ENCODE assay signal across 29 cellular contexts in genomic region chr2:185811580-185811979, GRCh38.
"Had no signal": no experiment of that assay in that cellular context is flagged by ENCODE, and none has a peak within 500 bp of the region (broad histone marks: within the 10 kb centered on the region; RNA-seq: fewer than 3 reads in every experiment).

No MANE protein-coding gene starts in this region.

- H3K27ac ChIP-seq: brain microvascular endothelial cell, cardiac muscle cell, SK-N-MC, VCaP had no signal

- DNase-seq: activated CD4-positive, alpha-beta memory T cell treated with anti-CD3 and anti-CD28 coated beads, Interleukin-2, amount 10 ng/mL, durations not matched to agents 7 days and 5 days; activated CD4-positive, alpha-beta T cell treated with anti-CD3 and anti-CD28 coated beads for 36 hours; activated CD4-positive, alpha-beta T cell treated with anti-CD3 and anti-CD28 coated beads, Interleukin-2, amount 50 U/mL, for 1 hour; activated gamma-delta T cell; activated naive CD4-positive, alpha-beta T cell treated with anti-CD3 and anti-CD28 coated beads for 36 hours; activated T-cell treated with anti-CD3 and anti-CD28 coated beads for 4 hours; activated T-cell treated with anti-CD3 and anti-CD28 coated beads, Interleukin-2, amount 50 U/mL, for 48 hours; amygdala; brain microvascular endothelial cell; Karpas-422; MM.1S; NCI-H1105 treated with DMSO at 0.1 percent for 48 hours; NCI-H146; NCI-H187 treated with DMSO at 0.1 percent for 48 hours; NCI-H2171; NCI-H2227 treated with DMSO at 0.1 percent for 48 hours; NCI-H446 treated with DMSO at 0.1 percent for 48 hours; NCI-H526; NCI-H774; OCI-M1; RPMI8226; T-helper 1 cell had no signal

- H3K4me3 ChIP-seq: cardiac muscle cell, SK-N-MC had no signal

- ATAC-seq: activated CD4-positive, alpha-beta T cell treated with anti-CD3 and anti-CD28 coated beads for 36 hours; activated T-helper 17 cell treated with anti-CD3 and anti-CD28 coated beads, Interleukin-2, amount 50 U/mL, for 72 hours; Panc1; Right ventricle myocardium inferior had no signal

- H3K36me3 ChIP-seq: brain microvascular endothelial cell, cardiac muscle cell had no signal

- FAIRE-seq: astrocyte had no signal

- H3K27me3 ChIP-seq: brain microvascular endothelial cell, cardiac muscle cell had no signal
